Comparison of ENCODE assay signal across 1 cellular context in the genomic region with DNA sequence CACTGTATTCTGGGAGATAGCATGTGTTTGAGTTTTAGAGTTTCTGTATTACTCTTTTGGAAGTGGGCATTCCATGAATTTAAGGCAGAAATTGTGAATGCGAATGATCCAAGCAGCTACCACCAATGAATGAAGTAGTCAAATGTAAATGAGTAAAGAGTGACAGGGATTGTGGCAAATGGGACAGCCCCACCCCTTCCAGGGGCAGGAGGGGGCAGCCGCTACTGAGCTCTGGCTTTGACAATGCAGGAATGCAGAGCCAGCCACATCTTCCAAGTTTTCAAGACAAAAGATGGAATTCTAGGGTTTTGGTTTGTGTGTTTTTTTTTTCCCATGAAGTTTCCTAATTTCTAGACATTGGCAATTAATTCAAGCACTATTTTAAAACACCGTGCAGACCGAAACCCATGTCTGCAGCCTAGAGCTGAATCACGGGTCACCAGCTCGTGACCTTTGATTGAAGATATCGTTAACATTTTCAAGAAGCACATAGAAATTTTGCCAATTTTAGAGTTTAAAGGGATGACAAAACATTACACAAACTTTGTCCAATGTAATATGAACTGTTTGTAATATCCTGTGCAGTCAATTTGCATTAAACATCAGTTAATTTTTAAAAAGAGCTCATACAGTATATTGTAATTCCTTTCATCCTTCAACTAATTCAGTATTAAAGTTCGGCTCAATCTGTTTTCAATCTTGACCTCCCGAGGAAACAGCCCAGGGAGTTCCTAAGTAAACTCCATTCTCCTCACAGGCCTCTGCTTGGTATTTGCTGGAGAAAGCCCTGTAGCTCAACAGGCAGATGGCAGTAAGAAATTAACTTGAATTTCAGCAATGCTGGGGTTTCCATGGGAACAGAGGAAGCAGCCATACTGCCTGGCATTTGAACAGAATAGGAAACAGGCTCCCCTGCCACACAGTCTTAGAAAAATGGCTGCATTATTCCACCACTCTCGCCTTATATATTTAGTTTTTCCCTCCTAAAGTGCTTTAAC.
A peak's percentile ranks its signal among the peaks of the same experiment; 100 is the strongest.
TF ChIP-seq lines count a peak whose summit lies in the region.

No MANE protein-coding gene starts in this region.

TF ChIP-seq in H1, 55 proteins besides CTCF, POLR2A, EP300 and RAD21 (continued from another document):
- TF ChIP-seq KDM1A (IDR thresholded peaks at IDR 0.05; ENCODE audit: borderline replicate concordance, low read length) (no peak), YY1 (IDR thresholded peaks at IDR 0.05; ENCODE audit: low read depth, low read length) (peak; percentile 87)
TF ChIP-seq in H1: peak in this region for 5.
